In genomic region chr19:35000647-35001501, GRCh38 we compare ENCODE assay signal across 8 cellular contexts. TPM values are rescaled to one million over a fixed set of nuclear protein-coding genes. Genes with fewer than 3 reads are reported as not detected.
A peak's percentile ranks its signal among the peaks of the same experiment; 100 is the strongest.
DNase-seq lines count a peak whose midpoint lies in the region; TF ChIP-seq lines count a peak whose summit lies in the region.

No MANE protein-coding gene starts in this region.

- POLR2A ChIA-PET in HEK293T (lab: Yijun Ruan, JAX), result interaction anchor here (1.2 to 1.4 kb wide), 3 partner anchors 10 to 74 kb away, joined by 3 to 5 read pairs (median 3); partner anchors contain the start of gene ZNF30

- peak overlapping the region; percentile 67 for H3K4me2 ChIP-seq in trophoblast cell (ENCODE audit: low read length)

- H3K79me1 ChIP-seq in trophoblast cell (ENCODE audit: low read length), result peaks cover 10% of the 10 kb centered on the region

- H3K9me3 ChIP-seq in Peyer's patch (no peaks in the 10 kb centered on the region), trophoblast cell (ENCODE audit: insufficient read depth, low read depth, low read length) (no peaks in the 10 kb centered on the region)

- peak overlapping the region; percentile 41 for H2BK5ac ChIP-seq in trophoblast cell (ENCODE audit: low read depth, low read length, poor library complexity)

- peak overlapping the region; percentile 86 for H4K12ac ChIP-seq in trophoblast cell (ENCODE audit: low read depth, low read length)

- H3K23ac ChIP-seq in trophoblast cell (ENCODE audit: low read length), result no peak overlapping the region

- peak overlapping the region; percentile 54 for H2BK120ac ChIP-seq in trophoblast cell (ENCODE audit: insufficient read depth, low read length, poor library complexity)

- H2AK5ac ChIP-seq in trophoblast cell (ENCODE audit: low read length), result peak overlapping the region; percentile 95

- peak overlapping the region; percentile 59 for H3K9ac ChIP-seq in trophoblast cell (ENCODE audit: low read length)

- peak overlapping the region; percentile 78 for H2AFZ ChIP-seq in trophoblast cell (ENCODE audit: insufficient read depth, low read length, poor library complexity)

- peak overlapping the region; percentile 28 for H2BK12ac ChIP-seq in trophoblast cell (ENCODE audit: low read length)

- peak overlapping the region; percentile 94 for H4K91ac ChIP-seq in trophoblast cell (ENCODE audit: low read depth, low read length)

- DNase-seq in COR-L47 (lab: John Stamatoyannopoulos, UW), result peak; percentile 10
- peak; percentile 33 for DNase-seq in HEK293T (ENCODE audit: extremely low spot score)
- peak; percentile 63 to 80 (median 73) for DNase-seq in Peyer's patch
- DNase-seq in activated effector memory CD4-positive, alpha-beta T cell treated with anti-CD3 and anti-CD28 coated beads, Interleukin-2, amount 50 U/mL, for 16 hours, result peak; percentile 83
- DNase-seq in glomerular visceral epithelial cell (ENCODE audit: extremely low spot score), result peak; percentile 52
- DNase-seq in trophoblast cell, result peak; percentile 3 to 30
- no peak for DNase-seq in GDM1 (lab: John Stamatoyannopoulos, UW)
- no peak for DNase-seq in Ammon's horn (ENCODE audit: low spot score)

- TF ChIP-seq CTCF in Peyer's patch (IDR thresholded peaks at IDR 0.05), result no peak

- H3K27me3 ChIP-seq in Peyer's patch, result no peaks in the 10 kb centered on the region
- no peaks in the 10 kb centered on the region for H3K27me3 ChIP-seq in trophoblast cell (ENCODE audit: insufficient read depth, low read length)

- H3K4me3 ChIP-seq in Peyer's patch (peak overlapping the region; percentile 71 to 79 (median 76)), trophoblast cell (ENCODE audit: low read depth, low read length) (peak overlapping the region; percentile 88)

- peaks cover 9% of the 10 kb centered on the region for H3K79me2 ChIP-seq in trophoblast cell (ENCODE audit: control insufficient read depth, insufficient read depth, low read length, poor library complexity)

- CTCF ChIA-PET in HEK293T (lab: Yijun Ruan, JAX), result no interaction called here

- H4K8ac ChIP-seq in trophoblast cell (ENCODE audit: low read depth, low read length), result peak overlapping the region; percentile 93

- H3K4me1 ChIP-seq in Peyer's patch, result peaks cover 4 to 82% (median 15%) of the 10 kb centered on the region in 4 donors
- H3K4me1 ChIP-seq in trophoblast cell (ENCODE audit: control insufficient read depth in 1 of 2, insufficient read depth in 2 of 2, low read length in 2 of 2), result peaks cover 9 to 21% of the 10 kb centered on the region in 2 experiments

- H3K36me3 ChIP-seq in Peyer's patch (no peaks in the 10 kb centered on the region), trophoblast cell (ENCODE audit: control insufficient read depth in 1 of 2, insufficient read depth in 2 of 2, low read length in 2 of 2) (peaks cover 7 to 16% of the 10 kb centered on the region in 2 experiments)

- H3K4ac ChIP-seq in trophoblast cell (ENCODE audit: low read depth, low read length), result peak overlapping the region; percentile 92

- peak overlapping the region; percentile 83 for H3K18ac ChIP-seq in trophoblast cell (ENCODE audit: low read length)

- H3K27ac ChIP-seq in Peyer's patch (peak overlapping the region; percentile 90 to 98 (median 94)), trophoblast cell (ENCODE audit: low read depth, low read length) (peak overlapping the region; percentile 54)

- no CpG with 5 or more reads among the region's 46 CpGs for WGBS in trophoblast cell (ENCODE audit: extremely low coverage, insufficient coverage, insufficient read length)

- no peak for TF ChIP-seq POLR2A in Peyer's patch (IDR thresholded peaks at IDR 0.05)

- peak overlapping the region; percentile 92 for H3K14ac ChIP-seq in trophoblast cell (ENCODE audit: low read length)

TF ChIP-seq in HEK293T, 16 proteins besides CTCF, POLR2A, EP300 and RAD21:
- TF ChIP-seq SP1 (IDR thresholded peaks at IDR 0.05), result no peak
- TF ChIP-seq L3MBTL2 (conservative IDR thresholded peaks at IDR 0.05), result peak; percentile 46; the same call in 1 of the 2 replicates
- TF ChIP-seq BHLHE40 (IDR thresholded peaks at IDR 0.05; ENCODE audit: borderline replicate concordance), result no peak
- TF ChIP-seq ELF4 (IDR thresholded peaks at IDR 0.05), result no peak

RNA-seq across cellular contexts. Expression of gene GRAMD1A, which starts 0.8 kb away (rescaled TPM):
- 100 to 1,000 TPM in 1 of 4 donors, 10 to 100 TPM in 2, 1 to 10 TPM in 1; 6.0 to 135 (median 61.6) TPM for total RNA-seq in Peyer's patch
- 48.7 and 50.2 TPM in 2 replicates for polyA plus RNA-seq in trophoblast cell (2013)

RNA-seq across cellular contexts. Expression of gene SCN1B, which starts 29.4 kb away (rescaled TPM):
- 1 to 10 TPM; 2.8 to 9.1 (median 5.1) TPM for total RNA-seq in Peyer's patch
- polyA plus RNA-seq in trophoblast cell (2013), result 0.42 and 0.44 TPM in 2 replicates

RNA-seq across cellular contexts. Expression of gene ZNF792, which starts 36.8 kb away (rescaled TPM):
- 10 to 100 TPM in 1 of 4 donors, 1 to 10 TPM in 3; 7.0 to 15.7 (median 7.4) TPM for total RNA-seq in Peyer's patch
- 2.0 and 2.1 TPM in 2 replicates for polyA plus RNA-seq in trophoblast cell (2013)

RNA-seq across cellular contexts. Expression of gene HPN, which starts 40.6 kb away (rescaled TPM):
- total RNA-seq in Peyer's patch, result 1 to 10 TPM in 1 of 4 donors, under 1 TPM in 1, not detected in 2; 0.67 to 1.4 TPM
- polyA plus RNA-seq in trophoblast cell (2013), result 4.8 and 4.9 TPM in 2 replicates

Comparison
In these comparisons a context has a peak if more than half of its experiments do, and no peak if none do; other contexts are left out.
1. DNase-seq: peak in COR-L47 (single experiment), HEK293T (single experiment), Peyer's patch (3 of 3), activated effector memory CD4-positive, alpha-beta T cell treated with anti-CD3 and anti-CD28 coated beads, Interleukin-2, amount 50 U/mL, for 16 hours (single experiment), glomerular visceral epithelial cell (single experiment) and trophoblast cell (2 of 2); none in GDM1 (single experiment) and Ammon's horn (single experiment).